ENCODE assay signal across 9 cellular contexts in the genomic region with DNA sequence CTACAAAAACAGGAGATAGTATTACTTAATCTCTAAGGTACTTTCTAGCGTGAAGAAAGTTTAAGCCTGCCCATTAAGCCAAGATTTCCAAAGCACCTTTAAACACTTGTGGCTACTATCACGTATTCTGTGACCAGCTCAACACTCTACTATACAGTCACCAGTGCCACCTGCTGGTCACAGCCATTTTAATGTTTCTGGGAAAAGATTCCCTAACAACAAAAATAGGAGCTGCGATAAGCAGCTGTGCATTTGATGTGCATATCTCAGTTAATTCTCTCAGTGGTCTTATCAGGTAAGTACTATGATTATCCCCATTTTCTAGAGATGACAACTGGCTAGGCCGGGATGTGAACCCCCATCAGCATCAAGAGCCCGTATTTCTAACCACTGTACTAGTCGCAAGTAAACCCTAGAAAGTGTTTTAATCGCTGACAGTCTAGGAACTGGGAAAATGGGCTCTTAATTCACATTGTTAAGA. TPM values are rescaled to one million over a fixed set of nuclear protein-coding genes. Genes with fewer than 3 reads are reported as not detected.
DNase-seq lines count a peak whose midpoint lies in the region; ATAC-seq, FAIRE-seq and TF ChIP-seq lines count a peak whose summit lies in the region.
"Had no signal": no experiment of that assay in that cellular context is flagged by ENCODE, and none has a peak within 500 bp of the region (broad histone marks: within the 10 kb centered on the region; RNA-seq: fewer than 3 reads in every experiment).

No MANE protein-coding gene starts in this region.

- H3K4me1 ChIP-seq in gastroesophageal sphincter, result peaks cover 0 to 20% (median 8%) of the 10 kb centered on the region in 3 donors
- H3K4me1 ChIP-seq in neutrophil (ENCODE audit: control insufficient read depth in 1 of 2, insufficient read depth in 1 of 2, low read depth in 1 of 2, low read length in 1 of 2), result peaks cover 17 to 22% of the 10 kb centered on the region in 2 experiments

- H3K27me3 ChIP-seq in gastroesophageal sphincter, result no peaks in the 10 kb centered on the region
- peaks cover 16% of the 10 kb centered on the region for H3K27me3 ChIP-seq in neutrophil

- TF ChIP-seq EP300 in gastroesophageal sphincter (IDR thresholded peaks at IDR 0.05), result no peak

- peak; percentile 76 to 80 for ATAC-seq in activated naive CD4-positive, alpha-beta T cell treated with anti-CD3 and anti-CD28 coated beads, Interleukin-2, amount 50 U/mL, for 72 hours
- ATAC-seq in gastroesophageal sphincter (peak; percentile 59), GM18909 (IDR thresholded peaks at IDR 0.05; ENCODE audit: poor library complexity, unreplicated experiment) (no peak), GM21526 (IDR thresholded peaks at IDR 0.05; ENCODE audit: low FRiP score, unreplicated experiment) (no peak)

- TF ChIP-seq CTCF in gastroesophageal sphincter (IDR thresholded peaks at IDR 0.05), result peak; percentile 46 to 76 (median 69)
- peak; percentile 59 for TF ChIP-seq CTCF in neutrophil (IDR thresholded peaks at IDR 0.05)

- H3K27ac ChIP-seq in gastroesophageal sphincter (peak overlapping the region in 2 of 4 donors; percentile 24 to 58), neutrophil (no peak overlapping the region)

- DNase-seq in COLO829 (ENCODE audit: low spot score) (peak; percentile 31), HTR-8/SVneo (ENCODE audit: insufficient read length, low spot score) (peak; percentile 69), RPMI7951 (ENCODE audit: low read depth) (peak; percentile 56)
- peak in 1 of 2 donors; percentile 72 for DNase-seq in activated naive CD4-positive, alpha-beta T cell treated with anti-CD3 and anti-CD28 coated beads, Interleukin-2, amount 50 U/mL, for 72 hours (ENCODE audit: low spot score in 2 of 2)

- TF ChIP-seq POLR2A in gastroesophageal sphincter (IDR thresholded peaks at IDR 0.05), result no peak

- H3K36me3 Mint-ChIP-seq in activated naive CD4-positive, alpha-beta T cell treated with anti-CD3 and anti-CD28 coated beads, Interleukin-2, amount 50 U/mL, for 72 hours, result peaks cover 15 to 20% of the 10 kb centered on the region in 2 donors

- H3K4me3 ChIP-seq in gastroesophageal sphincter (peak overlapping the region; percentile 38 to 67), neutrophil (ENCODE audit: low read depth in 1 of 2, low read length in 1 of 2) (peak overlapping the region in 1 of 2 experiments; percentile 24)

- H3K9me3 ChIP-seq in gastroesophageal sphincter (no peaks in the 10 kb centered on the region), neutrophil (no peaks in the 10 kb centered on the region)

- no peaks in the 10 kb centered on the region for H3K9me3 Mint-ChIP-seq in activated naive CD4-positive, alpha-beta T cell treated with anti-CD3 and anti-CD28 coated beads, Interleukin-2, amount 50 U/mL, for 72 hours

- H3K27ac Mint-ChIP-seq in activated naive CD4-positive, alpha-beta T cell treated with anti-CD3 and anti-CD28 coated beads, Interleukin-2, amount 50 U/mL, for 72 hours, result no peak overlapping the region

- peaks cover 0 to 38% of the 10 kb centered on the region in 2 donors for H3K36me3 ChIP-seq in gastroesophageal sphincter
- H3K36me3 ChIP-seq in neutrophil, result peaks cover 16% of the 10 kb centered on the region

- WGBS in gastroesophageal sphincter (ENCODE audit: low coverage in 1 of 2), 2 donors, result 5% methylated on average over 5 to 7 of the region's 7 CpGs

- FAIRE-seq in HTR-8/SVneo (lab: Jason Lieb, UNC), result no peak

RNA-seq across cellular contexts. Expression of a gene that starts 0.9 kb away (rescaled TPM):
- 0.10 and 0.24 TPM in 2 replicates for total RNA-seq in RPMI7951 (2014; rRNA removed; shearing (Covaris generic))
- 100 to 1,000 TPM in 1 of 2 donors, 10 to 100 TPM in 1; 60.8 to 121 TPM for total RNA-seq in activated naive CD4-positive, alpha-beta T cell treated with anti-CD3 and anti-CD28 coated beads, Interleukin-2, amount 50 U/mL, for 72 hours
- 10 to 100 TPM in 1 of 4 donors, 1 to 10 TPM in 3; 1.1 to 10.7 (median 6.3) TPM for total RNA-seq in gastroesophageal sphincter

RNA-seq across cellular contexts. Expression of a gene that starts 10.9 kb away (rescaled TPM):
- 189 and 282 TPM in 2 replicates for total RNA-seq in RPMI7951 (2014; rRNA removed; shearing (Covaris generic))
- total RNA-seq in activated naive CD4-positive, alpha-beta T cell treated with anti-CD3 and anti-CD28 coated beads, Interleukin-2, amount 50 U/mL, for 72 hours, result 100 to 1,000 TPM; 326 to 391 TPM
- total RNA-seq in gastroesophageal sphincter, result 100 to 1,000 TPM; 268 to 317 (median 283) TPM

RNA-seq across cellular contexts. Expression of a gene that starts 16.9 kb away (rescaled TPM):
- 4.1 and 5.0 TPM in 2 replicates for total RNA-seq in RPMI7951 (2014; rRNA removed; shearing (Covaris generic))
- total RNA-seq in activated naive CD4-positive, alpha-beta T cell treated with anti-CD3 and anti-CD28 coated beads, Interleukin-2, amount 50 U/mL, for 72 hours, result 10 to 100 TPM; 43.7 to 48.1 TPM
- total RNA-seq in gastroesophageal sphincter, result 10 to 100 TPM in 3 of 4 donors, 1 to 10 TPM in 1; 9.0 to 20.3 (median 15.7) TPM

RNA-seq across cellular contexts. Expression of a gene that starts 56.0 kb away (rescaled TPM):
- total RNA-seq in RPMI7951 (2014; rRNA removed; shearing (Covaris generic)), result not detected in 2 replicates
- total RNA-seq in activated naive CD4-positive, alpha-beta T cell treated with anti-CD3 and anti-CD28 coated beads, Interleukin-2, amount 50 U/mL, for 72 hours, result under 1 TPM; 0.20 to 0.45 TPM
- not detected for total RNA-seq in gastroesophageal sphincter
- total RNA-seq: T-helper 1 cell treated with Interleukin-12 subunit alpha and Interleukin-12 subunit beta and Interleukin-4 antibody, amounts not matched to agents 30 ng/mL and 1 ng/mL, for 36 hours had no signal

Comparison
In these comparisons a context has a peak if more than half of its experiments do, and no peak if none do; other contexts are left out.
1. ATAC-seq: peak in activated naive CD4-positive, alpha-beta T cell treated with anti-CD3 and anti-CD28 coated beads, Interleukin-2, amount 50 U/mL, for 72 hours (2 of 2) and gastroesophageal sphincter (single experiment); none in GM18909 (single experiment) and GM21526 (single experiment).
2. RNA of a gene that starts 0.9 kb away (total RNA-seq): 60.8 to 121 TPM in activated naive CD4-positive, alpha-beta T cell treated with anti-CD3 and anti-CD28 coated beads, Interleukin-2, amount 50 U/mL, for 72 hours; 1.1 to 10.7 TPM in gastroesophageal sphincter and 0.10 to 0.24 TPM in RPMI7951; every median in the first group is over 4 times any median in the second.